19 cellular contexts compared by ENCODE assay signal in the genomic region with DNA sequence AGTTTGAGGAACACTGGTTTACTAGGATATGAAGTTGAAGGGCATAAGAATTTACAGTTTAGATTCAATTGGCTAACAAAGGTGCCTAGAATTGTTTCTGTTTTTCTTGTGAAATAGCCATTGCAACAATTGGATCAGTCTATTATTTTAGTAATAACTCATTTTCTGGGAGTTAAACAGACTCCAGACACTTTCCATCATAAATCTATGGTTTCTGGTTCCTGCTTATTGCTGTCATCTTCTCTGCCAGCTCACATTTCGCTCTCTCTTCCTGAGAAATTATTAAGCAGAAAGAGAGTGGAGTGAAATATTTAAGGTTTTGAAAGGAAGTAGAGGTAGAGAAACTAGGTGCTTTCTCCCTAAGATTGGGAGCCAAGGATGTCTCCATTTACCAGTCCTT.
DNase-seq lines count a peak whose midpoint lies in the region; ATAC-seq and TF ChIP-seq lines count a peak whose summit lies in the region.
"Had no signal": no experiment of that assay in that cellular context is flagged by ENCODE, and none has a peak within 500 bp of the region (broad histone marks: within the 10 kb centered on the region; RNA-seq: fewer than 3 reads in every experiment).

No MANE protein-coding gene starts in this region.

- H3K27ac ChIP-seq in osteoblast (ENCODE audit: low read depth, low read length) = no peak overlapping the region
- H3K27ac ChIP-seq: BLaER1 treated with 17β-estradiol and CSF1 and Interleukin-3, amounts not matched to agents 10 nM and 100 nM had no signal

- no peaks in the 10 kb centered on the region for H3K9me3 ChIP-seq in osteoblast (ENCODE audit: low read depth, low read length)
- H3K9me3 ChIP-seq: BLaER1 treated with 17β-estradiol and CSF1 and Interleukin-3, amounts not matched to agents 10 nM and 100 nM had no signal

- no peaks in the 10 kb centered on the region for H3K27me3 ChIP-seq in osteoblast (ENCODE audit: insufficient read depth, low read length)
- H3K27me3 ChIP-seq: BLaER1 treated with 17β-estradiol and CSF1 and Interleukin-3, amounts not matched to agents 10 nM and 100 nM had no signal

- H3K4me2 ChIP-seq in osteoblast (ENCODE audit: insufficient read depth, low read length) = no peak overlapping the region
- H3K4me2 ChIP-seq: BLaER1 treated with 17β-estradiol and CSF1 and Interleukin-3, amounts not matched to agents 10 nM and 100 nM had no signal

- H4K20me1 ChIP-seq in osteoblast (ENCODE audit: insufficient read depth, low read length) = no peaks in the 10 kb centered on the region
- H4K20me1 ChIP-seq: BLaER1 treated with 17β-estradiol and CSF1 and Interleukin-3, amounts not matched to agents 10 nM and 100 nM had no signal

- H3K9me3 Mint-ChIP-seq in chondrocyte (ENCODE audit: low read depth) = no peaks in the 10 kb centered on the region
- H3K9me3 Mint-ChIP-seq in activated T-cell treated with anti-CD3 and anti-CD28 coated beads, Interleukin-2, amount 50 U/mL, for 72 hours = peaks cover 0 to 2% of the 10 kb centered on the region in 2 donors
- H3K9me3 Mint-ChIP-seq: H9 had no signal

- DNase-seq in GM03348 (ENCODE audit: low spot score) = peak; percentile 15
- DNase-seq in NOMO-1 treated with DMSO at 0.1 percent for 48 hours (lab: John Stamatoyannopoulos, UW; ENCODE audit: unreplicated experiment) = peak; percentile 64
- DNase-seq in amniotic epithelial cell (ENCODE audit: low read depth) = peak; percentile 82
- DNase-seq in osteoblast (ENCODE audit: insufficient read length, low spot score, missing footprints) = no peak
- DNase-seq in activated T-cell treated with anti-CD3 and anti-CD28 coated beads for 4 hours = no peak
- DNase-seq in chondrocyte (ENCODE audit: low spot score) = no peak
- no peak for DNase-seq in activated T-cell treated with anti-CD3 and anti-CD28 coated beads, Interleukin-2, amount 50 U/mL, for 72 hours
- no peak for DNase-seq in NCI-H1105 (lab: John Stamatoyannopoulos, UW)
- DNase-seq: 8988T; CD8-positive, alpha-beta T cell; COR-L47; DMS 273 treated with DMSO at 0.1 percent for 48 hours; DMS53; DND-41; EL; H9; IMR-90 had no signal

- peak overlapping the region; percentile 56 for H2AFZ ChIP-seq in osteoblast (ENCODE audit: low read length)

- H3K36me3 ChIP-seq in osteoblast (ENCODE audit: insufficient read depth, low read length) = no peaks in the 10 kb centered on the region
- H3K36me3 ChIP-seq: BLaER1 treated with 17β-estradiol and CSF1 and Interleukin-3, amounts not matched to agents 10 nM and 100 nM had no signal

- H3K4me1 ChIP-seq in osteoblast (ENCODE audit: insufficient read depth, low read length) = peaks cover 18% of the 10 kb centered on the region

- ATAC-seq in activated T-cell treated with anti-CD3 and anti-CD28 coated beads, Interleukin-2, amount 50 U/mL, for 72 hours (replicated peaks in 1 of 2) = no peak
- ATAC-seq: CD8-positive, alpha-beta T cell had no signal

- H3K79me2 ChIP-seq in osteoblast (ENCODE audit: insufficient read depth, low read length) = no peaks in the 10 kb centered on the region

- peaks cover 9% of the 10 kb centered on the region for H3K4me1 Mint-ChIP-seq in chondrocyte (ENCODE audit: low read depth)
- no peaks in the 10 kb centered on the region for H3K4me1 Mint-ChIP-seq in activated T-cell treated with anti-CD3 and anti-CD28 coated beads, Interleukin-2, amount 50 U/mL, for 72 hours (ENCODE audit: low read depth)
- H3K4me1 Mint-ChIP-seq: B cell, H9 had no signal

- TF ChIP-seq CTCF in osteoblast (IDR thresholded peaks at IDR 0.05; ENCODE audit: extremely low read depth, low read depth, low read length) (no peak), chondrocyte (IDR thresholded peaks at IDR 0.05) (no peak)

- no peak overlapping the region for H3K4me3 Mint-ChIP-seq in chondrocyte (ENCODE audit: unreplicated experiment)
- H3K4me3 Mint-ChIP-seq in activated T-cell treated with anti-CD3 and anti-CD28 coated beads, Interleukin-2, amount 50 U/mL, for 72 hours = no peak overlapping the region
- H3K4me3 Mint-ChIP-seq: B cell; CD8-positive, alpha-beta T cell; H9 had no signal

- no peak overlapping the region for H3K4me3 ChIP-seq in osteoblast (ENCODE audit: insufficient read depth, low read length)
- H3K4me3 ChIP-seq: BLaER1 treated with 17β-estradiol and CSF1 and Interleukin-3, amounts not matched to agents 10 nM and 100 nM had no signal

- no peak overlapping the region for H3K27ac Mint-ChIP-seq in chondrocyte (ENCODE audit: unreplicated experiment)
- H3K27ac Mint-ChIP-seq in activated T-cell treated with anti-CD3 and anti-CD28 coated beads, Interleukin-2, amount 50 U/mL, for 72 hours = no peak overlapping the region
- H3K27ac Mint-ChIP-seq: B cell; CD8-positive, alpha-beta T cell; H9 had no signal

- no peaks in the 10 kb centered on the region for H3K36me3 Mint-ChIP-seq in chondrocyte (ENCODE audit: low read depth)
- no peaks in the 10 kb centered on the region for H3K36me3 Mint-ChIP-seq in activated T-cell treated with anti-CD3 and anti-CD28 coated beads, Interleukin-2, amount 50 U/mL, for 72 hours (ENCODE audit: insufficient read depth in 2 of 2)
- H3K36me3 Mint-ChIP-seq: CD8-positive, alpha-beta T cell had no signal

- H3K27me3 Mint-ChIP-seq in chondrocyte (ENCODE audit: low read depth) = peaks cover 5% of the 10 kb centered on the region
- H3K27me3 Mint-ChIP-seq in activated T-cell treated with anti-CD3 and anti-CD28 coated beads, Interleukin-2, amount 50 U/mL, for 72 hours (ENCODE audit: low read depth) = no peaks in the 10 kb centered on the region
- H3K27me3 Mint-ChIP-seq: B cell had no signal

Comparison
In these comparisons a context has a peak if more than half of its experiments do, and no peak if none do; other contexts are left out.
1. DNase-seq: peak in GM03348 (single experiment), NOMO-1 treated with DMSO at 0.1 percent for 48 hours (single experiment) and amniotic epithelial cell (single experiment); none in osteoblast (single experiment), activated T-cell treated with anti-CD3 and anti-CD28 coated beads for 4 hours (single experiment), chondrocyte (single experiment), activated T-cell treated with anti-CD3 and anti-CD28 coated beads, Interleukin-2, amount 50 U/mL, for 72 hours (0 of 2) and NCI-H1105 (single experiment).